In the genomic region with DNA sequence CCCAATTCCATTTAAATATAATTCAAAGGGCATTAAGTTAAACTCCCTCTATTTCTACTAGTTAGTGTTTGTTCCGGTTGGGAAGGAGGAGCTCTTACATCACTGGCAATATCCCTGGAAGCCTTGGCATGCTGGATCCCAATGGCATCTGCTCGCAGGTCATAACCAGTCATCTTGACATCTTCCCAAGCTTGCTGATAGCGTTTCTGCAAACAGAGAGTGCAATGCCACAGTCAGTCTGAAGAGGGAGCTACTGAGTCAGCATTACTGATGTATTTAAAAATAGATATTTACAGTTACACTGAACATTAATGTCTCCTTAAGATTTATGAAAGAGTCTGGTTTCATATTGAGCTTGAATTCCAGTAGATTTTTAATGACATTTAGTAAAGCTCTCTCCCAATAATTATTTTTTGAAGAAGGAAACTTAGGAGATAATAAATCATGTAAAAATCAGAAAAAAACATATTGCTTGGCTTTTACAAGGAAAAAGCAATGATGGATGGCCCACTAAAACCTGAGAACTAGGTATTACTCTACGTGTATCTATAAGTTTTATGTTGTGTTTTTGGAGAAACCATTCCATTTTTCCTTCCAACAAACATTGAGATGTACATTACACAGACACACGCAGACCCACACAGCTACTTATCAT, we compare ENCODE assay signal across 8 cellular contexts.
DNase-seq lines count a peak whose midpoint lies in the region; ATAC-seq and TF ChIP-seq lines count a peak whose summit lies in the region.
"Not testable (repeated sequence)": the region's sequence is repeated elsewhere in the genome, so short reads cannot be mapped to it uniquely, and the experiment has no call there.

No MANE protein-coding gene starts in this region.

- not testable (repeated sequence) for H3K27ac ChIP-seq in adrenal gland

- not testable (repeated sequence) for H4K20me1 ChIP-seq in Loucy (ENCODE audit: insufficient read depth, low read length, poor library complexity, severe bottlenecking)

- not testable (repeated sequence) for H3K4me1 ChIP-seq in Loucy (ENCODE audit: insufficient read depth, low read length, poor library complexity, severe bottlenecking); adrenal gland (replicated peaks in 1 of 2)

- H3K27me3 Mint-ChIP-seq in HFFc6 (ENCODE audit: insufficient read depth); memory B cell: not testable (repeated sequence)

- H3K9me2 ChIP-seq in Loucy (replicated peaks; ENCODE audit: low read depth, low read length) = not testable (repeated sequence)

- not testable (repeated sequence) for H3K4me2 ChIP-seq in Loucy (ENCODE audit: low read depth, low read length, poor library complexity, severe bottlenecking)

- H3K9me3 Mint-ChIP-seq in HFFc6, memory B cell: not testable (repeated sequence)

- not testable (repeated sequence) for H3K27ac Mint-ChIP-seq in HFFc6, memory B cell

- ATAC-seq in GM18517 (IDR thresholded peaks at IDR 0.05; ENCODE audit: unreplicated experiment) (peak; percentile 58), esophagus mucosa (peak; percentile 62), memory B cell (ENCODE audit: low read depth) (peak; percentile 53)

- TF ChIP-seq POLR2A in adrenal gland (IDR thresholded peaks at IDR 0.05) = not testable (repeated sequence)

- not testable (repeated sequence) for H3K4me1 Mint-ChIP-seq in HFFc6 (ENCODE audit: low read depth); memory B cell

- H3K79me2 ChIP-seq in Loucy (ENCODE audit: insufficient read depth, low read length) = not testable (repeated sequence)

- H3K9me3 ChIP-seq in Loucy (ENCODE audit: insufficient read depth, low read depth, low read length); adrenal gland (replicated peaks in 1 of 3): not testable (repeated sequence)

- 28 to 54% (median 43%) methylated on average over 2 to 4 of the region's 5 CpGs for WGBS in adrenal gland, 4 donors

- DNase-seq in A172 (ENCODE audit: low spot score) (peak; percentile 5), adrenal gland (peak in 5 of 7 donors; percentile 21 to 54 (median 46)), memory B cell (ENCODE audit: low spot score in 2 of 2) (peak in 1 of 2 donors; percentile 3), retina (peak; percentile 22)
- DNase-seq in HFFc6 = not testable (repeated sequence)

- not testable (repeated sequence) for H3K4me3 ChIP-seq in Loucy (ENCODE audit: low read length, poor library complexity, severe bottlenecking); adrenal gland

- intact Hi-C loops in adrenal gland (cut with DNase I) = not testable (repeated sequence)

- not testable (repeated sequence) for H2AFZ ChIP-seq in Loucy (ENCODE audit: low read length)

- not testable (repeated sequence) for H3K4me3 Mint-ChIP-seq in HFFc6, memory B cell

- not testable (repeated sequence) for H3F3A ChIP-seq in Loucy (ENCODE audit: low read depth)

- not testable (repeated sequence) for H3K36me3 Mint-ChIP-seq in HFFc6 (ENCODE audit: low read depth); memory B cell

- TF ChIP-seq CTCF in HFFc6 (IDR thresholded peaks at IDR 0.05) (peak; percentile 72), Loucy (conservative IDR thresholded peaks at IDR 0.05; ENCODE audit: low read length) (peak; percentile 36), adrenal gland (IDR thresholded peaks at IDR 0.05) (peak in 1 of 6 experiments; percentile 39)

- H3K9ac ChIP-seq in Loucy (ENCODE audit: low read depth, low read length, poor library complexity, severe bottlenecking) = not testable (repeated sequence)

- not testable (repeated sequence) for H3K36me3 ChIP-seq in Loucy (ENCODE audit: insufficient read depth, low read length); adrenal gland (replicated peaks in 1 of 2)

- not testable (repeated sequence) for H3K27me3 ChIP-seq in Loucy (ENCODE audit: insufficient read depth, low read length, poor library complexity, severe bottlenecking); adrenal gland
